1 cellular context compared by ENCODE assay signal in genomic region chrX:13338985-13339384, GRCh38.
TF ChIP-seq lines count a peak whose summit lies in the region.

No MANE protein-coding gene starts in this region.

TF ChIP-seq in IMR-90, 13 proteins besides CTCF, POLR2A, EP300 and RAD21 (continued from another document):
- TF ChIP-seq RCOR1 (IDR thresholded peaks at IDR 0.05; ENCODE audit: insufficient replicate concordance, low read length) (no peak), RFX5 (IDR thresholded peaks at IDR 0.05; ENCODE audit: low read depth, low read length) (no peak), CHD1 (IDR thresholded peaks at IDR 0.05; ENCODE audit: low read depth, low read length) (no peak), CEBPB (IDR thresholded peaks at IDR 0.05; ENCODE audit: low read depth, low read length) (no peak), NFE2L2 (IDR thresholded peaks at IDR 0.05; ENCODE audit: low read depth, low read length) (no peak), USF2 (IDR thresholded peaks at IDR 0.05; ENCODE audit: low read depth, low read length) (no peak)
TF ChIP-seq in IMR-90: peak in this region for 0.
